2 cellular contexts compared by ENCODE assay signal in genomic region chr17:7469843-7470242, GRCh38.
TF ChIP-seq lines count a peak whose summit lies in the region.

No MANE protein-coding gene starts in this region.

TF ChIP-seq in HEK293, 187 proteins besides CTCF, POLR2A, EP300 and RAD21:
- 0 out of 2 replicates have a peak, but pooled peaks have one; percentile 45 for TF ChIP-seq ZNF600 (tag by site-specific recombination; IDR thresholded peaks at IDR 0.05)

TF ChIP-seq in HepG2, 621 proteins besides CTCF, POLR2A, EP300 and RAD21:
- peak; percentile 65 for TF ChIP-seq CEBPG (CRISPR knock-in tag; IDR thresholded peaks at IDR 0.05)
- 0 out of 2 replicates have a peak, but pooled peaks have one; percentile 11 for TF ChIP-seq CEBPB (IDR thresholded peaks at IDR 0.05; ENCODE audit: borderline replicate concordance, low read depth, low read length)
